ENCODE assay signal across 23 cellular contexts in the genomic region with DNA sequence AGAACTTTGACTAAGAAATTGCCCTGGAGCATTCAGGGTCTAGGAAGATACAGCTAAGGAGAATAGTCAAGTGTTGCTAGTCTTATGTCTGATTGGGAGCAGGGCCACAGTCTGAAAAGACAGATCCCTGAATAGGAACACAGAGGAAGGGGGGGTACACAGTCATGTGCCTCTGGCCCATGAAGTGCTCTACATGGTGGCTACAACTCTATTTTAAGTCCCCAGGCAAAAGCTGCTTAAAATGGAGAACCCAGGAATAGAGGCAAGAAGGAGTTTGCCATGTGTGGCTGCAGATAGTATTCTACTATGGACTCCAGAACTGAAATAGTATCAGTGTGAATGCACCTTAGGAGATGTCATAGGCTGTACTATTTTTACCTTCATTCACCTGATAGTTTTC.
DNase-seq lines count a peak whose midpoint lies in the region; ATAC-seq and TF ChIP-seq lines count a peak whose summit lies in the region.
"Had no signal": no experiment of that assay in that cellular context is flagged by ENCODE, and none has a peak within 500 bp of the region (broad histone marks: within the 10 kb centered on the region; RNA-seq: fewer than 3 reads in every experiment).

No MANE protein-coding gene starts in this region.

- H3K4me1 Mint-ChIP-seq in GM23338 = no peaks in the 10 kb centered on the region
- H3K4me1 Mint-ChIP-seq: CD4-positive, alpha-beta memory T cell had no signal

- H3K4me1 ChIP-seq in right cardiac atrium (ENCODE audit: control insufficient read depth, insufficient read depth, low read length) = peaks cover 12% of the 10 kb centered on the region
- H3K4me1 ChIP-seq in skeletal muscle tissue (ENCODE audit: control insufficient read depth in 3 of 3, insufficient read depth in 3 of 3, low read length in 3 of 3) = peaks cover 16% of the 10 kb centered on the region in 3 donors
- H3K4me1 ChIP-seq in GM23338 (ENCODE audit: insufficient read depth) = no peaks in the 10 kb centered on the region
- H3K4me1 ChIP-seq: Caco-2, HAP-1 had no signal

- H3K4me3 ChIP-seq in right cardiac atrium (ENCODE audit: low read length) = no peak overlapping the region
- H3K4me3 ChIP-seq in skeletal muscle tissue (ENCODE audit: low read length in 3 of 3) = no peak overlapping the region
- no peak overlapping the region for H3K4me3 ChIP-seq in GM23338
- H3K4me3 ChIP-seq: BLaER1 treated with 17β-estradiol and CSF1 and Interleukin-3, amounts not matched to agents 10 nM and 100 nM; GM12878; HAP-1; SK-N-MC had no signal

- H3K9me3 ChIP-seq in right cardiac atrium (ENCODE audit: control insufficient read depth, low read length) (no peaks in the 10 kb centered on the region), skeletal muscle tissue (ENCODE audit: control insufficient read depth in 3 of 3, low read length in 3 of 3) (no peaks in the 10 kb centered on the region)
- H3K9me3 ChIP-seq: BLaER1 treated with 17β-estradiol and CSF1 and Interleukin-3, amounts not matched to agents 10 nM and 100 nM; Caco-2; HAP-1 had no signal

- H3F3A ChIP-seq in GM23338 (replicated peaks; ENCODE audit: low read depth) = no peaks in the 10 kb centered on the region

- no peak overlapping the region for H3K4me3 Mint-ChIP-seq in GM23338
- H3K4me3 Mint-ChIP-seq: CD4-positive, alpha-beta memory T cell had no signal

- peaks cover 2% of the 10 kb centered on the region for H3K27me3 Mint-ChIP-seq in GM23338 (ENCODE audit: insufficient read depth, low read depth, poor library complexity)
- H3K27me3 Mint-ChIP-seq: CD4-positive, alpha-beta memory T cell had no signal

- peak overlapping the region in 2 of 3 donors; percentile 16 to 63 for H3K9ac ChIP-seq in skeletal muscle tissue (ENCODE audit: low read depth in 1 of 3, low read length in 3 of 3)
- H3K9ac ChIP-seq: BLaER1 treated with 17β-estradiol and CSF1 and Interleukin-3, amounts not matched to agents 10 nM and 100 nM had no signal

- no peaks in the 10 kb centered on the region for H4K20me1 ChIP-seq in GM23338 (replicated peaks; ENCODE audit: insufficient read depth)
- H4K20me1 ChIP-seq: BLaER1 treated with 17β-estradiol and CSF1 and Interleukin-3, amounts not matched to agents 10 nM and 100 nM had no signal

- H3K9me2 ChIP-seq in GM23338 (ENCODE audit: insufficient read depth) = peaks cover 7% of the 10 kb centered on the region; the same call in 1 of the 2 replicates

- no peaks in the 10 kb centered on the region for H3K36me3 Mint-ChIP-seq in GM23338 (ENCODE audit: low read depth)
- H3K36me3 Mint-ChIP-seq: CD4-positive, alpha-beta memory T cell had no signal

- H3K4me2 ChIP-seq in GM23338 = no peak overlapping the region
- H3K4me2 ChIP-seq: BLaER1 treated with 17β-estradiol and CSF1 and Interleukin-3, amounts not matched to agents 10 nM and 100 nM had no signal

- no peak overlapping the region for H3K27ac Mint-ChIP-seq in GM23338
- H3K27ac Mint-ChIP-seq: CD4-positive, alpha-beta memory T cell had no signal

- intact Hi-C loops in cardiac septum (cut with DNase I) (no loop called here), right cardiac atrium (cut with DNase I) (loop anchor here in 2 of 4 donors (10.0 kb wide), 2 partner anchors 96 to 246 kb away; no protein-coding TSS in a partner anchor)

- H3K27ac ChIP-seq in right cardiac atrium (ENCODE audit: low read length) (peak overlapping the region; percentile 98), skeletal muscle tissue (ENCODE audit: low read depth, low read length) (peak overlapping the region; percentile 82), GM23338 (ENCODE audit: low read depth) (no peak overlapping the region)
- H3K27ac ChIP-seq: BLaER1 treated with 17β-estradiol and CSF1 and Interleukin-3, amounts not matched to agents 10 nM and 100 nM; SK-N-MC had no signal

- H2AFZ ChIP-seq in GM23338 = no peak overlapping the region

- ATAC-seq in right cardiac atrium = peak; percentile 85 to 88
- no peak for ATAC-seq in GM23338
- ATAC-seq in HG02981 (IDR thresholded peaks at IDR 0.05; ENCODE audit: unreplicated experiment) = no peak
- ATAC-seq: GM12878, PC-3 had no signal

- H3K27me3 ChIP-seq in right cardiac atrium (ENCODE audit: control insufficient read depth, insufficient read depth) (no peaks in the 10 kb centered on the region), skeletal muscle tissue (ENCODE audit: control insufficient read depth in 3 of 3, insufficient read depth in 3 of 3, low read length in 3 of 3) (no peaks in the 10 kb centered on the region), GM23338 (ENCODE audit: insufficient read depth) (no peaks in the 10 kb centered on the region)
- H3K27me3 ChIP-seq: BLaER1 treated with 17β-estradiol and CSF1 and Interleukin-3, amounts not matched to agents 10 nM and 100 nM had no signal

- no peak for TF ChIP-seq CTCF in GM23338 (conservative IDR thresholded peaks at IDR 0.05; ENCODE audit: low read depth in 2 of 2)

- DNase-seq in cardiac septum (ENCODE audit: low spot score) = peak; percentile 77
- peak in 1 of 3 donors; percentile 40 for DNase-seq in right cardiac atrium
- DNase-seq in T1000 (lab: John Stamatoyannopoulos, UW) = no peak
- no peak for DNase-seq in GM23338 (ENCODE audit: low spot score)
- no peak for DNase-seq in nucleus accumbens (lab: John Stamatoyannopoulos, UW)
- DNase-seq: Caco-2; CD4-positive, alpha-beta memory T cell; DMS 273 treated with DMSO at 0.1 percent for 48 hours; DMS79 treated with DMSO at 0.1 percent for 48 hours; KG1; NCI-H1105; NCI-H146; NCI-H2029; NCI-H345; NCI-H526; PC-3; SHP77 treated with DMSO at 0.1 percent for 48 hours had no signal

- H3K79me2 ChIP-seq in GM23338 (replicated peaks; ENCODE audit: insufficient read depth) = no peaks in the 10 kb centered on the region

- peaks cover 0 to 19% (median 0%) of the 10 kb centered on the region in 3 donors for H3K36me3 ChIP-seq in skeletal muscle tissue (ENCODE audit: control insufficient read depth in 3 of 3, insufficient read depth in 3 of 3, low read length in 3 of 3)
- no peaks in the 10 kb centered on the region for H3K36me3 ChIP-seq in GM23338 (ENCODE audit: insufficient read depth)
- H3K36me3 ChIP-seq: BLaER1 treated with 17β-estradiol and CSF1 and Interleukin-3, amounts not matched to agents 10 nM and 100 nM; HAP-1 had no signal

- no peaks in the 10 kb centered on the region for H3K9me3 Mint-ChIP-seq in GM23338

TF ChIP-seq in GM23338, 12 proteins besides CTCF, POLR2A, EP300 and RAD21 (continues in another document):
- TF ChIP-seq EZH2 (IDR thresholded peaks at IDR 0.05; ENCODE audit: low read depth, unreplicated experiment) (no peak), NANOG (IDR thresholded peaks at IDR 0.05; ENCODE audit: borderline replicate concordance) (no peak), EZH2phosphoT487 (IDR thresholded peaks at IDR 0.05; ENCODE audit: unreplicated experiment) (no peak)
- TF ChIP-seq, protein P1, sequence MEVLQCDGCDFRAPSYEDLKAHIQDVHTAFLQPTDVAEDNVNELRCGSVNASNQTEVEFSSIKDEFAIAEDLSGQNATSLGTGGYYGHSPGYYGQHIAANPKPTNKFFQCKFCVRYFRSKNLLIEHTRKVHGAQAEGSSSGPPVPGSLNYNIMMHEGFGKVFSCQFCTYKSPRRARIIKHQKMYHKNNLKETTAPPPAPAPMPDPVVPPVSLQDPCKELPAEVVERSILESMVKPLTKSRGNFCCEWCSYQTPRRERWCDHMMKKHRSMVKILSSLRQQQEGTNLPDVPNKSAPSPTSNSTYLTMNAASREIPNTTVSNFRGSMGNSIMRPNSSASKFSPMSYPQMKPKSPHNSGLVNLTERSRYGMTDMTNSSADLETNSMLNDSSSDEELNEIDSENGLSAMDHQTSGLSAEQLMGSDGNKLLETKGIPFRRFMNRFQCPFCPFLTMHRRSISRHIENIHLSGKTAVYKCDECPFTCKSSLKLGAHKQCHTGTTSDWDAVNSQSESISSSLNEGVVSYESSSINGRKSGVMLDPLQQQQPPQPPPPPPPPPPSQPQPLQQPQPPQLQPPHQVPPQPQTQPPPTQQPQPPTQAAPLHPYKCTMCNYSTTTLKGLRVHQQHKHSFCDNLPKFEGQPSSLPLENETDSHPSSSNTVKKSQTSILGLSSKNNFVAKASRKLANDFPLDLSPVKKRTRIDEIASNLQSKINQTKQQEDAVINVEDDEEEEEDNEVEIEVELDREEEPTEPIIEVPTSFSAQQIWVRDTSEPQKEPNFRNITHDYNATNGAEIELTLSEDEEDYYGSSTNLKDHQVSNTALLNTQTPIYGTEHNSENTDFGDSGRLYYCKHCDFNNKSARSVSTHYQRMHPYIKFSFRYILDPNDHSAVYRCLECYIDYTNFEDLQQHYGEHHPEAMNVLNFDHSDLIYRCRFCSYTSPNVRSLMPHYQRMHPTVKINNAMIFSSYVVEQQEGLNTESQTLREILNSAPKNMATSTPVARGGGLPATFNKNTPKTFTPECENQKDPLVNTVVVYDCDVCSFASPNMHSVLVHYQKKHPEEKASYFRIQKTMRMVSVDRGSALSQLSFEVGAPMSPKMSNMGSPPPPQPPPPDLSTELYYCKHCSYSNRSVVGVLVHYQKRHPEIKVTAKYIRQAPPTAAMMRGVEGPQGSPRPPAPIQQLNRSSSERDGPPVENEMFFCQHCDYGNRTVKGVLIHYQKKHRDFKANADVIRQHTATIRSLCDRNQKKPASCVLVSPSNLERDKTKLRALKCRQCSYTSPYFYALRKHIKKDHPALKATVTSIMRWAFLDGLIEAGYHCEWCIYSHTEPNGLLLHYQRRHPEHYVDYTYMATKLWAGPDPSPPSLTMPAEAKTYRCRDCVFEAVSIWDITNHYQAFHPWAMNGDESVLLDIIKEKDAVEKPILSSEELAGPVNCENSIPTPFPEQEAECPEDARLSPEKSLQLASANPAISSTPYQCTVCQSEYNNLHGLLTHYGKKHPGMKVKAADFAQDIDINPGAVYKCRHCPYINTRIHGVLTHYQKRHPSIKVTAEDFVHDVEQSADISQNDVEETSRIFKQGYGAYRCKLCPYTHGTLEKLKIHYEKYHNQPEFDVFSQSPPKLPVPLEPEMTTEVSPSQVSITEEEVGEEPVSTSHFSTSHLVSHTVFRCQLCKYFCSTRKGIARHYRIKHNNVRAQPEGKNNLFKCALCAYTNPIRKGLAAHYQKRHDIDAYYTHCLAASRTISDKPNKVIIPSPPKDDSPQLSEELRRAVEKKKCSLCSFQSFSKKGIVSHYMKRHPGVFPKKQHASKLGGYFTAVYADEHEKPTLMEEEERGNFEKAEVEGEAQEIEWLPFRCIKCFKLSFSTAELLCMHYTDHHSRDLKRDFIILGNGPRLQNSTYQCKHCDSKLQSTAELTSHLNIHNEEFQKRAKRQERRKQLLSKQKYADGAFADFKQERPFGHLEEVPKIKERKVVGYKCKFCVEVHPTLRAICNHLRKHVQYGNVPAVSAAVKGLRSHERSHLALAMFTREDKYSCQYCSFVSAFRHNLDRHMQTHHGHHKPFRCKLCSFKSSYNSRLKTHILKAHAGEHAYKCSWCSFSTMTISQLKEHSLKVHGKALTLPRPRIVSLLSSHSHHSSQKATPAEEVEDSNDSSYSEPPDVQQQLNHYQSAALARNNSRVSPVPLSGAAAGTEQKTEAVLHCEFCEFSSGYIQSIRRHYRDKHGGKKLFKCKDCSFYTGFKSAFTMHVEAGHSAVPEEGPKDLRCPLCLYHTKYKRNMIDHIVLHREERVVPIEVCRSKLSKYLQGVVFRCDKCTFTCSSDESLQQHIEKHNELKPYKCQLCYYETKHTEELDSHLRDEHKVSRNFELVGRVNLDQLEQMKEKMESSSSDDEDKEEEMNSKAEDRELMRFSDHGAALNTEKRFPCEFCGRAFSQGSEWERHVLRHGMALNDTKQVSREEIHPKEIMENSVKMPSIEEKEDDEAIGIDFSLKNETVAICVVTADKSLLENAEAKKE (CRISPR knock-in tag; IDR thresholded peaks at IDR 0.05) = no peak

Comparison
In these comparisons a context has a peak if more than half of its experiments do, and no peak if none do; other contexts are left out.
1. ATAC-seq: peak in right cardiac atrium (2 of 2); none in GM23338 (single experiment) and HG02981 (single experiment).